In the genomic region with DNA sequence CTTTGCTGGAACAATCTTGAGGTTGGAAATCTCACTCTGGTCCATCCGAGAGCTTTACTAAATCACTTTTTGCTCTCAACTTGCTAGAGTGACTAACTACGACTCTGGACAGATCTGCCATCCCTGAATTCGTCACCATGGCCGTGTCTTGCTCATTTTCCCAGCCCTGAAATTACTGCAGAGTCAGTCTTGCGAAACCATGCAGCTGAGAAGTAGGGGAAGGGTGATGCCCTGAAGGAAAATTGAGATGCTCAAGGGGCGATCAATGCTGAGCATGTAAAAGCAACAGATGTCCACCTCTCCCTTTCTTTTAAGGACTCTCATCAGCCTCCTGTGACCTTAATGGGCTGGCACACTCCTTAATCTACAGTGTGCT, we compare ENCODE assay signal across 10 cellular contexts. TPM values are rescaled to one million over a fixed set of nuclear protein-coding genes. Genes with fewer than 3 reads are reported as not detected.
DNase-seq lines count a peak whose midpoint lies in the region; ATAC-seq and TF ChIP-seq lines count a peak whose summit lies in the region.
"Had no signal": no experiment of that assay in that cellular context is flagged by ENCODE, and none has a peak within 500 bp of the region (broad histone marks: within the 10 kb centered on the region; RNA-seq: fewer than 3 reads in every experiment).

No MANE protein-coding gene starts in this region.

- H3K9ac ChIP-seq in SK-N-MC (ENCODE audit: insufficient read length), result no peak overlapping the region

- no peak overlapping the region for H3K4me3 Mint-ChIP-seq in stimulated activated effector memory CD8-positive, alpha-beta T cell treated with anti-CD3 and anti-CD28 coated beads, Interleukin-12 subunit alpha, Interleukin-12 subunit beta, amount 100 ng/mL, for 72 hours
- H3K4me3 Mint-ChIP-seq in osteocyte (ENCODE audit: unreplicated experiment), result no peak overlapping the region
- H3K4me3 Mint-ChIP-seq: activated naive CD4-positive, alpha-beta T cell treated with anti-CD3 and anti-CD28 coated beads, Interleukin-2, amount 50 U/mL, for 24 hours had no signal

- H3K36me3 Mint-ChIP-seq in stimulated activated effector memory CD8-positive, alpha-beta T cell treated with anti-CD3 and anti-CD28 coated beads, Interleukin-12 subunit alpha, Interleukin-12 subunit beta, amount 100 ng/mL, for 72 hours, result peaks cover 18% of the 10 kb centered on the region
- H3K36me3 Mint-ChIP-seq in osteocyte (ENCODE audit: unreplicated experiment), result peaks cover 27% of the 10 kb centered on the region

- 0 out of 2 replicates have a peak overlapping the region, but pooled peaks have one; percentile 23 for H3K4me3 ChIP-seq in SK-N-MC
- no peak overlapping the region for H3K4me3 ChIP-seq in prostate gland

- H3K36me3 ChIP-seq in SK-N-MC (ENCODE audit: insufficient read depth, low read length) (no peaks in the 10 kb centered on the region), prostate gland (no peaks in the 10 kb centered on the region)

- DNase-seq in GM04504 (ENCODE audit: low read depth) (peak; percentile 84), SK-N-MC (ENCODE audit: low read depth, low spot score) (no peak), glomerular visceral epithelial cell (ENCODE audit: extremely low spot score) (peak; percentile 12), prostate gland (ENCODE audit: low spot score) (no peak), osteocyte (ENCODE audit: extremely low spot score, unreplicated experiment) (no peak)
- no peak for DNase-seq in stimulated activated effector memory CD8-positive, alpha-beta T cell treated with anti-CD3 and anti-CD28 coated beads, Interleukin-12 subunit alpha, Interleukin-12 subunit beta, amount 100 ng/mL, for 72 hours (ENCODE audit: low spot score in 2 of 2)

- TF ChIP-seq CTCF in prostate gland (IDR thresholded peaks at IDR 0.05) (no peak), osteocyte (IDR thresholded peaks at IDR 0.05) (no peak)

- H3K27ac Mint-ChIP-seq in stimulated activated effector memory CD8-positive, alpha-beta T cell treated with anti-CD3 and anti-CD28 coated beads, Interleukin-12 subunit alpha, Interleukin-12 subunit beta, amount 100 ng/mL, for 72 hours, result peak overlapping the region; percentile 48
- H3K27ac Mint-ChIP-seq in osteocyte (ENCODE audit: unreplicated experiment), result no peak overlapping the region
- H3K27ac Mint-ChIP-seq: activated naive CD4-positive, alpha-beta T cell treated with anti-CD3 and anti-CD28 coated beads, Interleukin-2, amount 50 U/mL, for 24 hours had no signal

- ATAC-seq in stimulated activated effector memory CD8-positive, alpha-beta T cell treated with anti-CD3 and anti-CD28 coated beads, Interleukin-12 subunit alpha, Interleukin-12 subunit beta, amount 100 ng/mL, for 72 hours, result no peak
- no peak for ATAC-seq in HG02981 (IDR thresholded peaks at IDR 0.05; ENCODE audit: unreplicated experiment)
- ATAC-seq in HG03457 (IDR thresholded peaks at IDR 0.05; ENCODE audit: unreplicated experiment), result no peak

- intact Hi-C loops in prostate gland (cut with DNase I), result loop anchor here (10.0 kb wide), 1 partner anchor 125 kb away; no protein-coding TSS in a partner anchor

- 84% methylated on average over 6 of the region's 6 CpGs for WGBS in prostate gland

- H3K27me3 ChIP-seq in prostate gland (replicated peaks; ENCODE audit: insufficient read depth), result no peaks in the 10 kb centered on the region

- H3K27me3 Mint-ChIP-seq in osteocyte (ENCODE audit: unreplicated experiment), result no peaks in the 10 kb centered on the region
- H3K27me3 Mint-ChIP-seq: activated naive CD4-positive, alpha-beta T cell treated with anti-CD3 and anti-CD28 coated beads, Interleukin-2, amount 50 U/mL, for 24 hours had no signal

- H3K9me3 ChIP-seq in SK-N-MC (ENCODE audit: low read depth, low read length), result no peaks in the 10 kb centered on the region
- no peaks in the 10 kb centered on the region for H3K9me3 ChIP-seq in prostate gland

- no peaks in the 10 kb centered on the region for H3K4me1 ChIP-seq in prostate gland (replicated peaks)

- no peak for TF ChIP-seq POLR2A in prostate gland (IDR thresholded peaks at IDR 0.05)

- no peaks in the 10 kb centered on the region for H3K4me1 Mint-ChIP-seq in stimulated activated effector memory CD8-positive, alpha-beta T cell treated with anti-CD3 and anti-CD28 coated beads, Interleukin-12 subunit alpha, Interleukin-12 subunit beta, amount 100 ng/mL, for 72 hours
- peaks cover 10% of the 10 kb centered on the region for H3K4me1 Mint-ChIP-seq in osteocyte (ENCODE audit: unreplicated experiment)
- H3K4me1 Mint-ChIP-seq: activated naive CD4-positive, alpha-beta T cell treated with anti-CD3 and anti-CD28 coated beads, Interleukin-2, amount 50 U/mL, for 24 hours had no signal

- H3K27ac ChIP-seq in SK-N-MC (peak overlapping the region; percentile 72), prostate gland (no peak overlapping the region)

- H3K9me3 Mint-ChIP-seq in stimulated activated effector memory CD8-positive, alpha-beta T cell treated with anti-CD3 and anti-CD28 coated beads, Interleukin-12 subunit alpha, Interleukin-12 subunit beta, amount 100 ng/mL, for 72 hours, result no peaks in the 10 kb centered on the region
- H3K9me3 Mint-ChIP-seq in osteocyte (ENCODE audit: unreplicated experiment), result no peaks in the 10 kb centered on the region
- H3K9me3 Mint-ChIP-seq: activated naive CD4-positive, alpha-beta T cell treated with anti-CD3 and anti-CD28 coated beads, Interleukin-2, amount 50 U/mL, for 24 hours had no signal

RNA-seq across cellular contexts. Expression of a gene that starts 18.8 kb away (rescaled TPM):
- 10 to 100 TPM; 14.7 to 21.9 TPM for total RNA-seq in prostate gland
- 7.7 and 8.4 TPM in 2 replicates for total RNA-seq in osteocyte

RNA-seq across cellular contexts. Expression of a gene that starts 46.9 kb away (rescaled TPM):
- 1 to 10 TPM; 1.2 to 3.2 TPM for total RNA-seq in prostate gland
- total RNA-seq in osteocyte, result 3.3 and 3.4 TPM in 2 replicates
- total RNA-seq: endothelial cell of umbilical vein had no signal

Comparison
In these comparisons a context has a peak if more than half of its experiments do, and no peak if none do; other contexts are left out.
1. DNase-seq: peak in GM04504 (single experiment) and glomerular visceral epithelial cell (single experiment); none in SK-N-MC (single experiment), stimulated activated effector memory CD8-positive, alpha-beta T cell treated with anti-CD3 and anti-CD28 coated beads, Interleukin-12 subunit alpha, Interleukin-12 subunit beta, amount 100 ng/mL, for 72 hours (0 of 2), prostate gland (single experiment) and osteocyte (single experiment).